Comparison of ENCODE assay signal across 24 cellular contexts in genomic region chr2:230124235-230124634, GRCh38. TPM values are rescaled to one million over a fixed set of nuclear protein-coding genes. Genes with fewer than 3 reads are reported as not detected.
A peak's percentile ranks its signal among the peaks of the same experiment; 100 is the strongest.
DNase-seq lines count a peak whose midpoint lies in the region; ATAC-seq, FAIRE-seq and TF ChIP-seq lines count a peak whose summit lies in the region.
"Had no signal": no experiment of that assay in that cellular context is flagged by ENCODE, and none has a peak within 500 bp of the region (broad histone marks: within the 10 kb centered on the region; RNA-seq: fewer than 3 reads in every experiment).

No MANE protein-coding gene starts in this region.

- H3K27me3 Mint-ChIP-seq in GM23338 (ENCODE audit: insufficient read depth, low read depth, poor library complexity) = peaks cover 2% of the 10 kb centered on the region
- H3K27me3 Mint-ChIP-seq: activated CD4-positive, alpha-beta memory T cell treated with anti-CD3 and anti-CD28 coated beads for 36 hours; T-cell had no signal

- no peak for TF ChIP-seq RAD21 in K562 (CRISPR knock-in tag; conservative IDR thresholded peaks at IDR 0.05 in 1 of 2, IDR thresholded peaks at IDR 0.05 in 1 of 2)

- H3K36me3 ChIP-seq in GM23338 (ENCODE audit: insufficient read depth) = no peaks in the 10 kb centered on the region
- no peaks in the 10 kb centered on the region for H3K36me3 ChIP-seq in K562 (ENCODE audit: control insufficient read depth, insufficient read depth, low read length)
- H3K36me3 ChIP-seq in thoracic aorta = no peaks in the 10 kb centered on the region
- H3K36me3 ChIP-seq: breast epithelium, HAP-1, transverse colon had no signal

- H2AFZ ChIP-seq in GM23338 (peak overlapping the region; percentile 72), K562 (ENCODE audit: low read depth, low read length) (peak overlapping the region; percentile 57)

- no peak overlapping the region for H3K4me2 ChIP-seq in GM23338
- H3K4me2 ChIP-seq in K562 (ENCODE audit: insufficient read depth, low read length) = peak overlapping the region; percentile 53; the same call in 1 of the 2 replicates

- no TSS peak for BruUV-seq in K562 (replicated peaks; lab: Mats Ljungman, UMichigan)

- H3K36me3 Mint-ChIP-seq in GM23338 (ENCODE audit: low read depth) = peaks cover 4% of the 10 kb centered on the region; the same call in 1 of the 3 replicates
- H3K36me3 Mint-ChIP-seq: activated CD4-positive, alpha-beta memory T cell treated with anti-CD3 and anti-CD28 coated beads for 36 hours; activated naive CD4-positive, alpha-beta T cell treated with anti-CD3 and anti-CD28 coated beads, Interleukin-2, amount 50 U/mL, for 72 hours had no signal

- H3K4me3 Mint-ChIP-seq in GM23338 = no peak overlapping the region
- H3K4me3 Mint-ChIP-seq: activated CD4-positive, alpha-beta memory T cell treated with anti-CD3 and anti-CD28 coated beads for 36 hours had no signal

- H3K9me3 Mint-ChIP-seq in GM23338 = peaks cover 17% of the 10 kb centered on the region; the same call in 2 of the 3 replicates
- H3K9me3 Mint-ChIP-seq: activated T-helper 2 cell treated with anti-CD3 and anti-CD28 coated beads, Interferon-gamma antibody, Interleukin-2, Interleukin-4, amounts not matched to agents 10 μg/mL and 5 μg/mL and 100 μg/mL, durations not matched to agents 14 hours and 24 hours and 36 hours had no signal

- CTCF ChIA-PET in K562 (lab: Yijun Ruan, JAX; ENCODE audit: low intra/inter-chr PET ratio) = no interaction called here

- WGBS in K562 (ENCODE audit: insufficient coverage, low coverage, missing lambda C conversion rate) = 17% methylated on average over 6 of the region's 6 CpGs

- in situ Hi-C loops in K562 (cut with MboI) = no loop called here

- no peak overlapping the region for H3K27ac Mint-ChIP-seq in GM23338
- H3K27ac Mint-ChIP-seq: activated CD4-positive, alpha-beta memory T cell treated with anti-CD3 and anti-CD28 coated beads for 36 hours; activated naive CD4-positive, alpha-beta T cell treated with anti-CD3 and anti-CD28 coated beads, Interleukin-2, amount 50 U/mL, for 72 hours; activated T-helper 2 cell treated with anti-CD3 and anti-CD28 coated beads, Interferon-gamma antibody, Interleukin-2, Interleukin-4, amounts not matched to agents 10 μg/mL and 5 μg/mL and 100 μg/mL, durations not matched to agents 14 hours and 24 hours and 36 hours; naive thymus-derived CD4-positive, alpha-beta T cell had no signal

- H3K9me1 ChIP-seq in K562 (ENCODE audit: control insufficient read depth, insufficient read depth, low read length) = no peaks in the 10 kb centered on the region

- H4K20me1 ChIP-seq in GM23338 (replicated peaks; ENCODE audit: insufficient read depth) (no peaks in the 10 kb centered on the region), K562 (replicated peaks; ENCODE audit: control insufficient read depth, insufficient read depth, low read length) (no peaks in the 10 kb centered on the region)

- TF ChIP-seq EP300 in K562 (IDR thresholded peaks at IDR 0.05; ENCODE audit: low read length) = no peak

- no peaks in the 10 kb centered on the region for H3K27me3 ChIP-seq in GM23338 (ENCODE audit: insufficient read depth)
- no peaks in the 10 kb centered on the region for H3K27me3 ChIP-seq in K562 (ENCODE audit: control insufficient read depth in 2 of 2, insufficient read depth in 2 of 2, low read length in 2 of 2)
- no peaks in the 10 kb centered on the region for H3K27me3 ChIP-seq in thoracic aorta (replicated peaks; ENCODE audit: insufficient read depth)
- H3K27me3 ChIP-seq: breast epithelium, transverse colon had no signal

- H3K27ac ChIP-seq in GM23338 (ENCODE audit: low read depth) = no peak overlapping the region
- no peak overlapping the region for H3K27ac ChIP-seq in K562 (ENCODE audit: extremely low read depth, low read depth, low read length)
- H3K27ac ChIP-seq in thoracic aorta = no peak overlapping the region
- H3K27ac ChIP-seq: breast epithelium, transverse colon had no signal

- no peaks in the 10 kb centered on the region for H3K4me1 ChIP-seq in GM23338 (ENCODE audit: insufficient read depth)
- no peaks in the 10 kb centered on the region for H3K4me1 ChIP-seq in K562 (replicated peaks in 1 of 2; ENCODE audit: control insufficient read depth in 2 of 2, insufficient read depth in 2 of 2, low read length in 2 of 2)
- no peaks in the 10 kb centered on the region for H3K4me1 ChIP-seq in thoracic aorta (ENCODE audit: control insufficient read depth in 1 of 2, low read depth in 2 of 2)
- H3K4me1 ChIP-seq: breast epithelium, HAP-1 had no signal

- POLR2A ChIA-PET in K562 (lab: Yijun Ruan, JAX) = no interaction called here

- H3K9me3 ChIP-seq in K562 (replicated peaks; ENCODE audit: control insufficient read depth, insufficient read depth, low read depth, low read length) = no peaks in the 10 kb centered on the region
- H3K9me3 ChIP-seq in thoracic aorta = no peaks in the 10 kb centered on the region
- H3K9me3 ChIP-seq: breast epithelium, HAP-1, transverse colon had no signal

- no peaks in the 10 kb centered on the region for H3K9me2 ChIP-seq in GM23338 (ENCODE audit: insufficient read depth)

- TF ChIP-seq POLR2A in K562 (conservative IDR thresholded peaks at IDR 0.05) = no peak

- DNase-seq in GM23338 (ENCODE audit: low spot score) (no peak), NOMO-1 treated with dmso at 0.1 percent for 144 hours (lab: John Stamatoyannopoulos, UW; ENCODE audit: unreplicated experiment) (peak; percentile 72), K562 (ENCODE audit: extremely low read depth in 1 of 4, low spot score in 3 of 4) (peak in 3 of 4 experiments; percentile 34 to 53 (median 39)), thoracic aorta (ENCODE audit: low spot score) (no peak), glomerular visceral epithelial cell (ENCODE audit: extremely low spot score) (no peak)
- DNase-seq: activated CD4-positive, alpha-beta memory T cell treated with anti-CD3 and anti-CD28 coated beads for 36 hours; activated CD8-positive, alpha-beta memory T cell treated with anti-CD3 and anti-CD28 coated beads, Interleukin-2, amount 50 U/mL, for 48 hours; DMS 273 treated with DMSO at 0.1 percent for 48 hours; naive thymus-derived CD4-positive, alpha-beta T cell; NCI-H1436; NCI-H510A; SHP77 treated with DMSO at 0.1 percent for 48 hours; T-cell; transverse colon had no signal

- no peaks in the 10 kb centered on the region for H3K4me1 Mint-ChIP-seq in GM23338

- no peak for FAIRE-seq in K562 (lab: Jason Lieb, UNC)
- FAIRE-seq: endothelial cell of umbilical vein, keratinocyte, TTC549 had no signal

- TF ChIP-seq CTCF in GM23338 (conservative IDR thresholded peaks at IDR 0.05; ENCODE audit: low read depth in 2 of 2) (no peak), K562 (IDR thresholded peaks at IDR 0.05 in 2 of 3, conservative IDR thresholded peaks at IDR 0.05 in 1 of 3; ENCODE audit: insufficient read depth in 2 of 3, low read depth in 1 of 3, low read length in 3 of 3) (no peak), thoracic aorta (IDR thresholded peaks at IDR 0.05) (no peak)

- ATAC-seq in GM23338 (no peak), K562 (peak; percentile 94), thoracic aorta (ENCODE audit: insufficient number of reproducible peaks, low FRiP score, low read depth) (no peak), GM21367 (IDR thresholded peaks at IDR 0.05; ENCODE audit: unreplicated experiment) (no peak), HG02938 (IDR thresholded peaks at IDR 0.05; ENCODE audit: unreplicated experiment) (no peak)
- ATAC-seq: activated CD4-positive, CD25-positive, alpha-beta regulatory T cell treated with anti-CD3 and anti-CD28 coated beads, Interleukin-2, amount 50 U/mL, for 24 hours had no signal

- H3K79me2 ChIP-seq in GM23338 (replicated peaks; ENCODE audit: insufficient read depth) (no peaks in the 10 kb centered on the region), K562 (ENCODE audit: control insufficient read depth, insufficient read depth, low read length) (no peaks in the 10 kb centered on the region)

- intact Hi-C loops in K562 (cut with micrococcal nuclease) = no loop called here

- H3K4me3 ChIP-seq in GM23338 (no peak overlapping the region), K562 (no peak overlapping the region), thoracic aorta (peak overlapping the region; percentile 5)
- H3K4me3 ChIP-seq: breast epithelium, HAP-1, transverse colon had no signal

- no peaks in the 10 kb centered on the region for H3F3A ChIP-seq in GM23338 (replicated peaks; ENCODE audit: low read depth)

- H3K9ac ChIP-seq in K562 (ENCODE audit: insufficient read depth in 1 of 2, low read depth in 2 of 2, low read length in 2 of 2) = no peak overlapping the region

TF ChIP-seq in GM23338, 12 proteins besides CTCF, POLR2A, EP300 and RAD21 (continues in another document):
- TF ChIP-seq JUNB (IDR thresholded peaks at IDR 0.05; ENCODE audit: unreplicated experiment) = no peak
- no peak for TF ChIP-seq ZNF114 (CRISPR knock-in tag; IDR thresholded peaks at IDR 0.05)

TF ChIP-seq in K562, 482 proteins besides CTCF, POLR2A, EP300 and RAD21 (continues in another document):
- TF ChIP-seq RAD51 (IDR thresholded peaks at IDR 0.05; ENCODE audit: borderline replicate concordance, low read depth) (peak; percentile 43; the same call in 1 of the 2 replicates), NFYB (IDR thresholded peaks at IDR 0.05; ENCODE audit: extremely low read depth, insufficient read length) (peak; percentile 31)

RNA-seq across cellular contexts. Expression of gene SLC16A14, which starts 55.5 kb away (rescaled TPM):
- 2.7 and 4.0 TPM in 2 replicates for total RNA-seq in GM23338 (2014; rRNA removed; shearing (Covaris generic))
- 0.57 and 1.1 TPM in 2 replicates for polyA plus RNA-seq in GM23338 (2016; fragmentation: Nextera tagmentation; extraction: Ambion mirVana)
- total RNA-seq in K562 (2011; cell fraction: chromatin; rRNA removed; ENCODE audit: low replicate concordance) = not detected in 2 replicates
- not detected in 2 replicates for total RNA-seq in K562 (2011; cell fraction: nucleolus; rRNA removed)
- not detected in 2 replicates for total RNA-seq in K562 (2011; cell fraction: nucleoplasm; rRNA removed)
- total RNA-seq in K562 (2014; rRNA removed) = not detected in 2 replicates
- not detected in 2 replicates for total RNA-seq in K562 (2014; rRNA removed; fragmentation: Illumina TruSeq; extraction: Trizol)
- not detected in 2 replicates for total RNA-seq in K562 (2015; rRNA removed; fragmentation: Illumina TruSeq; extraction: Trizol)
- total RNA-seq in K562 (2021) = not detected in 2 replicates
- polyA plus RNA-seq in K562 (2011; rRNA removed) = not detected in 2 replicates
- not detected in 2 replicates for polyA plus RNA-seq in K562 (2011; cell fraction: cytosol; rRNA removed)
- polyA plus RNA-seq in K562 (2011; cell fraction: nucleus; rRNA removed) = not detected in 2 replicates
- not detected in 2 replicates for polyA plus RNA-seq in K562 (2012)
- not detected in 2 replicates for polyA plus RNA-seq in K562 (2014; fragmentation: Illumina TruSeq; extraction: Trizol)
- not detected for polyA plus RNA-seq in K562 (2014; fragmentation: Nextera tagmentation; extraction: Ambion mirVana)
- not detected in 2 replicates for polyA plus RNA-seq in K562 (2014; rRNA removed)
- not detected in 2 replicates for polyA minus RNA-seq in K562 (2011; rRNA and poly(A)+ RNA removed)
- polyA minus RNA-seq in K562 (2011; cell fraction: cytosol; rRNA and poly(A)+ RNA removed) = not detected in 2 replicates
- not detected in 2 replicates for polyA minus RNA-seq in K562 (2011; cell fraction: nucleus; rRNA and poly(A)+ RNA removed)
- total RNA-seq in thoracic aorta = 1 to 10 TPM in 1 of 2 donors, under 1 TPM in 1; 0.54 to 3.0 TPM

Comparison
In these comparisons a context has a peak if more than half of its experiments do, and no peak if none do; other contexts are left out.
1. DNase-seq: peak in NOMO-1 treated with dmso at 0.1 percent for 144 hours (single experiment) and K562 (3 of 4); none in GM23338 (single experiment), thoracic aorta (single experiment) and glomerular visceral epithelial cell (single experiment).